27 cellular contexts compared by ENCODE assay signal in the genomic region with DNA sequence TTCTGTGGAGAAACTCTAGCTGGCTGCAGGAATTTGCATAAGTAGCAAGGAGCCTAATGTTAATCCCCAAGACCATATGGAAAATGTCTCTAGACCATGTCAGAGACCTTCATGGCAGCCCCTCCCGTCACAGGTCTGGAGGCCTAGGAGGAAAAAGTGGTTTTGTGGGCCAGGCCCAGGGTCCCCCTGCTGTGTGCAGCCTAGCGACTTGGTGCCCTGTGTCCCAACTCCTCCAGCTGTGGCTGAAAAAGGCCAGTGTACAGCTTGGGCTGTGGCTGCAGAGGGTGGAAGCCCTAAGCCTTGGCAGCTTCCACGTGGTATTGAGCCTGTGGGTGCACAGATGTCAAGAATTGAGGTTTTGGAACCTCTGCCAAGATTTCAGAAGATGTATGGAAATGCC.
"Had no signal": no experiment of that assay in that cellular context is flagged by ENCODE, and none has a peak within 500 bp of the region (broad histone marks: within the 10 kb centered on the region; RNA-seq: fewer than 3 reads in every experiment).

No MANE protein-coding gene starts in this region.

- H3K4me3 ChIP-seq: colonic mucosa had no signal

- H3K36me3 Mint-ChIP-seq: activated naive CD8-positive, alpha-beta T cell had no signal

- H3K4me3 Mint-ChIP-seq: activated B cell treated with CpG ODN at 0.5 μM for 24 hours; activated CD8-positive, alpha-beta T cell treated with anti-CD3 and anti-CD28 coated beads for 36 hours; activated naive CD8-positive, alpha-beta T cell; activated T-cell treated with anti-CD3 and anti-CD28 coated beads, Interleukin-2, amount 50 U/mL, for 4 hours; activated T-helper 17 cell treated with anti-CD3 and anti-CD28 coated beads, Interleukin-2, amount 50 U/mL, for 72 hours; endodermal cell; T-helper 17 cell; T-helper 2 cell treated with Interferon-gamma antibody and Interleukin-4, amounts not matched to agents 5 μg/mL and 100 μg/mL, for 36 hours had no signal

- H3K4me1 Mint-ChIP-seq: activated B cell treated with CpG ODN at 0.5 μM for 24 hours; activated T-helper 17 cell treated with anti-CD3 and anti-CD28 coated beads, Interleukin-2, amount 50 U/mL, for 72 hours; endodermal cell; T-helper 17 cell had no signal

- H3K27me3 ChIP-seq: brain microvascular endothelial cell, colonic mucosa had no signal

- H3K36me3 ChIP-seq: brain microvascular endothelial cell, colonic mucosa, WERI-Rb-1 had no signal

- H3K27ac ChIP-seq: brain microvascular endothelial cell, colonic mucosa, WERI-Rb-1 had no signal

- H3K9me3 ChIP-seq: colonic mucosa had no signal

- DNase-seq: activated B cell treated with CpG ODN at 0.5 μM for 24 hours; activated CD4-positive, alpha-beta T cell treated with anti-CD3 and anti-CD28 coated beads for 48 hours; activated CD4-positive, alpha-beta T cell treated with anti-CD3 and anti-CD28 coated beads, Interleukin-2, amount 50 U/mL, for 1 hour; activated CD4-positive, alpha-beta T cell treated with anti-CD3 and anti-CD28 coated beads, Interleukin-2, amount 50 U/mL, for 48 hours; activated CD8-positive, alpha-beta memory T cell treated with anti-CD3 and anti-CD28 coated beads for 24 hours; activated CD8-positive, alpha-beta T cell treated with anti-CD3 and anti-CD28 coated beads for 36 hours; activated effector memory CD4-positive, alpha-beta T cell treated with Interleukin-2 at 50 U/mL for 16 hours; activated gamma-delta T cell treated with Interleukin-2 at 50 U/mL for 16 hours; activated naive CD4-positive, alpha-beta T cell treated with anti-CD3 and anti-CD28 coated beads, Interleukin-2, amount 50 U/mL, for 16 hours; activated naive CD4-positive, alpha-beta T cell treated with Interleukin-2 at 50 U/mL for 16 hours; activated T-cell treated with anti-CD3 and anti-CD28 coated beads, Interleukin-2, amount 50 U/mL, for 4 hours; amniotic stem cell; anterior cingulate cortex; brain microvascular endothelial cell; central memory CD4-positive, alpha-beta T cell; cerebellar nuclear complex; colonic mucosa; effector memory CD4-positive, alpha-beta T cell; endodermal cell; foreskin fibroblast; head of caudate nucleus; T-helper 17 cell; T1000; WERI-Rb-1 had no signal

- H3K27me3 Mint-ChIP-seq: activated B cell treated with CpG ODN at 0.5 μM for 24 hours; activated CD8-positive, alpha-beta T cell treated with anti-CD3 and anti-CD28 coated beads for 36 hours; activated naive CD8-positive, alpha-beta T cell; activated T-helper 17 cell treated with anti-CD3 and anti-CD28 coated beads, Interleukin-2, amount 50 U/mL, for 72 hours; T-helper 17 cell had no signal

- H3K27ac Mint-ChIP-seq: activated B cell treated with CpG ODN at 0.5 μM for 24 hours; activated CD8-positive, alpha-beta T cell treated with anti-CD3 and anti-CD28 coated beads for 36 hours; activated naive CD8-positive, alpha-beta T cell; activated T-helper 17 cell treated with anti-CD3 and anti-CD28 coated beads, Interleukin-2, amount 50 U/mL, for 72 hours; endodermal cell; T-helper 17 cell; T-helper 2 cell treated with Interferon-gamma antibody and Interleukin-4, amounts not matched to agents 5 μg/mL and 100 μg/mL, for 36 hours had no signal

- H3K4me1 ChIP-seq: colonic mucosa had no signal
